8 cellular contexts compared by ENCODE assay signal in the genomic region with DNA sequence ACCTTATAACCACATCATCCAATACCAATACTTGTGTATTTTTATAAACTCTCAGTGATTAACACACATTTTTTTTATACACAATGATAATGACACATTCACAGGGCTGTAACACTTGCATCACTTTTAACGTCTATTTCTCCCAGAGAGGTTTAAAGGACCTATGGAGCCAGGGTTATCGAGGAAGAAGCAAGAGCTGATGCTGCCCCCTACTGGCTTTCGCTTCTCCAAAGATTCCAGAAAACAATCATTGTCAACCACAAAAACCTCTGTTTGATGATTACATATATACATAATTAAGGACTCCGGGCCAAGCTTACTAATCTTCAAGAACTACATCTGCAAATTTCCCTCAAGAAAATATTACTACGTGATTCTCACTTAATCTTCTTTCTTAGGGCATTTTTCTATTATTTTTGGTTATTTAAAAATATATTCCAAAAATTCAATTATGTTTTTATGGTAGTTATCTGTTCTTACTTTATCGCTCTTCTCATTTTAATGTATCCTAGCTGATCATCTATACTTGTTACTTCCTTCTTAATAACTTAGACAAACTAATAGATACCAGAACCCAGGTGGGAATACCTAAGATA.
DNase-seq lines count a peak whose midpoint lies in the region; ATAC-seq and TF ChIP-seq lines count a peak whose summit lies in the region.

No MANE protein-coding gene starts in this region.

- DNase-seq in stimulated activated naive CD4-positive, alpha-beta T cell treated with Interleukin-2 at 50 U/mL for 16 hours (lab: John Stamatoyannopoulos, UW) = peak; percentile 0
- no peak for DNase-seq in stimulated activated naive CD4-positive, alpha-beta T cell (lab: John Stamatoyannopoulos, UW)
- DNase-seq in MG63 (peak; percentile 77), PC-9 (peak; percentile 44 to 50), cardiac fibroblast (ENCODE audit: low read depth in 2 of 2) (peak; percentile 59 to 64), right lobe of liver (peak in 2 of 3 donors; percentile 32 to 50), substantia nigra (lab: John Stamatoyannopoulos, UW) (peak in 30 of 49 donors; percentile 0 to 61 (median 18))

- H3K4me3 ChIP-seq in MG63 = no peak overlapping the region
- H3K4me3 ChIP-seq in PC-9 = no peak overlapping the region
- no peak overlapping the region for H3K4me3 ChIP-seq in cardiac fibroblast (replicated peaks in 1 of 2; ENCODE audit: low read depth in 2 of 2, low read length in 2 of 2)
- H3K4me3 ChIP-seq in right lobe of liver = no peak overlapping the region

- WGBS in right lobe of liver (ENCODE audit: insufficient coverage, low coverage, low lambda C conversion rate, missing lambda C conversion rate) = 24% methylated on average over 6 of the region's 6 CpGs

- no peaks in the 10 kb centered on the region for H4K20me1 ChIP-seq in PC-9 (ENCODE audit: insufficient read depth)

- no peaks in the 10 kb centered on the region for H3K9me2 ChIP-seq in PC-9 (ENCODE audit: insufficient read depth)

- no peak overlapping the region for H3K4me2 ChIP-seq in PC-9

- ATAC-seq in right lobe of liver (peak; percentile 59 to 82 (median 73)), GM18873 (IDR thresholded peaks at IDR 0.05; ENCODE audit: low FRiP score, unreplicated experiment) (no peak)

- no peaks in the 10 kb centered on the region for H3K79me2 ChIP-seq in PC-9 (ENCODE audit: low read depth)

- H3K36me3 ChIP-seq in MG63 (no peaks in the 10 kb centered on the region), PC-9 (ENCODE audit: low read depth) (no peaks in the 10 kb centered on the region), right lobe of liver (no peaks in the 10 kb centered on the region)

- POLR2A ChIA-PET in PC-9 (lab: Charles Lee; ENCODE audit: unreplicated experiment) = no interaction called here

- H3K27me3 ChIP-seq in MG63 = no peaks in the 10 kb centered on the region
- H3K27me3 ChIP-seq in PC-9 (ENCODE audit: insufficient read depth, low read depth) = no peaks in the 10 kb centered on the region
- H3K27me3 ChIP-seq in right lobe of liver = no peaks in the 10 kb centered on the region

- TF ChIP-seq CTCF in PC-9 (conservative IDR thresholded peaks at IDR 0.05) (peak; percentile 96), cardiac fibroblast (IDR thresholded peaks at IDR 0.05; ENCODE audit: low read depth, low read length) (peak; percentile 64), right lobe of liver (IDR thresholded peaks at IDR 0.05) (peak; percentile 37 to 71 (median 59))

- H3F3A ChIP-seq in PC-9 (ENCODE audit: insufficient read depth, low read depth) = no peaks in the 10 kb centered on the region

- intact Hi-C loops in PC-9 (cut with micrococcal nuclease; ENCODE audit: unreplicated experiment) = loop anchor here (1.0 to 2.0 kb wide), 2 partner anchors 320 to 474 kb away; no protein-coding TSS in a partner anchor
- intact Hi-C loops in right lobe of liver (cut with DNase I) = no loop called here

- CTCF ChIA-PET in PC-9 (lab: Charles Lee) = no interaction called here

- H3K4me1 ChIP-seq in PC-9 (replicated peaks; ENCODE audit: insufficient read depth) (no peaks in the 10 kb centered on the region), right lobe of liver (no peaks in the 10 kb centered on the region)

- H3K27ac ChIP-seq in PC-9 (no peak overlapping the region), right lobe of liver (no peak overlapping the region), substantia nigra (ENCODE audit: low read depth, low read length, poor library complexity, severe bottlenecking) (no peak overlapping the region)

- no peak for TF ChIP-seq POLR2A in right lobe of liver (IDR thresholded peaks at IDR 0.05)

- no peak overlapping the region for H2AFZ ChIP-seq in PC-9

- H3K9me3 ChIP-seq in MG63 (no peaks in the 10 kb centered on the region), PC-9 (ENCODE audit: insufficient read depth, low read depth) (no peaks in the 10 kb centered on the region), right lobe of liver (no peaks in the 10 kb centered on the region)

- no TSS peak for BruUV-seq in PC-9 (replicated peaks; lab: Mats Ljungman, UMichigan)

Comparison
In these comparisons a context has a peak if more than half of its experiments do, and no peak if none do; other contexts are left out.
1. DNase-seq: peak in stimulated activated naive CD4-positive, alpha-beta T cell treated with Interleukin-2 at 50 U/mL for 16 hours (single experiment), MG63 (single experiment), PC-9 (2 of 2), cardiac fibroblast (2 of 2), right lobe of liver (2 of 3) and substantia nigra (30 of 49); none in stimulated activated naive CD4-positive, alpha-beta T cell (0 of 6).
2. Peak in every context shown above with its lines, with median percentiles within 50 percentile points of each other: CTCF ChIP-seq.